In the genomic region with DNA sequence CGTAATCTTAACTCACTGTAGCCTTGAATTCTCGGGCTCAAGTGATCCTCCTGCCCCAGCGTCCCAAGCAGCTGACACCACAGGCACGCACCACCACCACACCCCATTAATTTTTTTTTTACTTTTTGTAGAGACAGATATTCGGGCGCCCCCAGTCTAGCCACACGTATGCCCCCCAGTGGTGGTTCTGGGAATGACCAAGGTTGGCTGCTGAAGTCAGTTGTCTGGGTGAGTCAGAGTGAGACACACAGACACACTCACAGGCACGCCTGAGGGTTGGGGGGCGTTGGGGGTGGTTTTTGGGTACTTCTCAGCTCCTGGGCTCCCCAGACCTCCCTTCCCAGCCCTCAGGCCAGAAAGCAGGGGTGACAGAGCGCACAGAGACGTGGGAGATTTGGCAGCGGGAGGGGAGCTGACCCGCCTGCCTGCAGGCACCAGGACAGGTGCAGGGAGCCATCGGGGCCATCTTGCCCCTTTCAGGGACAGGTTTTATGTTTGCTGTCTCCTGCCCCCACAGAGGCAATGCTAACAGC, we compare ENCODE assay signal across 8 cellular contexts. TPM values are rescaled to one million over a fixed set of nuclear protein-coding genes. Genes with fewer than 3 reads are reported as not detected.
DNase-seq lines count a peak whose midpoint lies in the region; ATAC-seq and TF ChIP-seq lines count a peak whose summit lies in the region.

No MANE protein-coding gene starts in this region.

- peaks cover 28% of the 10 kb centered on the region for H3K4me1 Mint-ChIP-seq in activated naive CD4-positive, alpha-beta T cell treated with anti-CD3 and anti-CD28 coated beads, Interleukin-2, amount 50 U/mL, for 24 hours

- no peak overlapping the region for H3K4me3 ChIP-seq in AG04449 (ENCODE audit: low read depth, low read length)

- H3K36me3 Mint-ChIP-seq in activated naive CD4-positive, alpha-beta T cell treated with anti-CD3 and anti-CD28 coated beads, Interleukin-2, amount 50 U/mL, for 24 hours = no peaks in the 10 kb centered on the region

- peak; percentile 50 for ATAC-seq in GM18868 (IDR thresholded peaks at IDR 0.05; ENCODE audit: unreplicated experiment)
- peak; percentile 77 for ATAC-seq in Right ventricle myocardium superior (ENCODE audit: poor library complexity)
- ATAC-seq in HG03095 (IDR thresholded peaks at IDR 0.05; ENCODE audit: unreplicated experiment) = no peak

- POLR2A ChIA-PET in AG04449 (lab: Yijun Ruan, JAX) = interaction anchor here (0.9 kb wide), 1 partner anchor 14 kb away, joined by 4 read pairs; a partner anchor contains a TSS

- peaks cover 6% of the 10 kb centered on the region for H3K27me3 Mint-ChIP-seq in activated naive CD4-positive, alpha-beta T cell treated with anti-CD3 and anti-CD28 coated beads, Interleukin-2, amount 50 U/mL, for 24 hours

- no peaks in the 10 kb centered on the region for H3K9me3 Mint-ChIP-seq in activated naive CD4-positive, alpha-beta T cell treated with anti-CD3 and anti-CD28 coated beads, Interleukin-2, amount 50 U/mL, for 24 hours

- DNase-seq in AG04449 (ENCODE audit: low read depth, low spot score) (no peak), LoVo (ENCODE audit: low spot score) (peak; percentile 75), SKM-1 treated with dmso at 0.1 percent for 144 hours (lab: John Stamatoyannopoulos, UW; ENCODE audit: unreplicated experiment) (peak; percentile 19), Right ventricle myocardium superior (peak; percentile 87), renal cortical epithelial cell (ENCODE audit: low read depth) (peak; percentile 61)

- CTCF ChIA-PET in AG04449 (lab: Yijun Ruan, JAX) = interaction anchor here (0.8 to 3.3 kb wide), 17 partner anchors 9 to 168 kb away, joined by 3 to 14 read pairs (median 6); a partner anchor contains a TSS

- no peak overlapping the region for H3K27ac Mint-ChIP-seq in activated naive CD4-positive, alpha-beta T cell treated with anti-CD3 and anti-CD28 coated beads, Interleukin-2, amount 50 U/mL, for 24 hours

- intact Hi-C loops in Right ventricle myocardium superior (cut with DNase I) = loop anchor here (10.0 kb wide), 1 partner anchor 151 kb away; no protein-coding TSS in a partner anchor

- TF ChIP-seq CTCF in AG04449 (IDR thresholded peaks at IDR 0.05; ENCODE audit: insufficient read depth, low read length, missing control alignments) = peak; percentile 78

- peak overlapping the region; percentile 36 for H3K4me3 Mint-ChIP-seq in activated naive CD4-positive, alpha-beta T cell treated with anti-CD3 and anti-CD28 coated beads, Interleukin-2, amount 50 U/mL, for 24 hours

RNA-seq across cellular contexts. Expression of a gene that starts 4.2 kb away (rescaled TPM):
- total RNA-seq in Right ventricle myocardium superior (not detected), renal cortical epithelial cell (0.05 and 0.17 TPM in 2 replicates)

RNA-seq across cellular contexts. Expression of a gene that starts 13.8 kb away (rescaled TPM):
- total RNA-seq in Right ventricle myocardium superior = 10.0 TPM
- total RNA-seq in renal cortical epithelial cell = 12.0 and 20.4 TPM in 2 replicates

RNA-seq across cellular contexts. Expression of a gene that starts 22.1 kb away (rescaled TPM):
- 1.7 TPM for total RNA-seq in Right ventricle myocardium superior
- total RNA-seq in renal cortical epithelial cell = 2.1 and 2.8 TPM in 2 replicates

RNA-seq across cellular contexts. Expression of a gene that starts 22.4 kb away (rescaled TPM):
- total RNA-seq in Right ventricle myocardium superior (6.9 TPM), renal cortical epithelial cell (11.6 and 12.2 TPM in 2 replicates)
